In the genomic region with DNA sequence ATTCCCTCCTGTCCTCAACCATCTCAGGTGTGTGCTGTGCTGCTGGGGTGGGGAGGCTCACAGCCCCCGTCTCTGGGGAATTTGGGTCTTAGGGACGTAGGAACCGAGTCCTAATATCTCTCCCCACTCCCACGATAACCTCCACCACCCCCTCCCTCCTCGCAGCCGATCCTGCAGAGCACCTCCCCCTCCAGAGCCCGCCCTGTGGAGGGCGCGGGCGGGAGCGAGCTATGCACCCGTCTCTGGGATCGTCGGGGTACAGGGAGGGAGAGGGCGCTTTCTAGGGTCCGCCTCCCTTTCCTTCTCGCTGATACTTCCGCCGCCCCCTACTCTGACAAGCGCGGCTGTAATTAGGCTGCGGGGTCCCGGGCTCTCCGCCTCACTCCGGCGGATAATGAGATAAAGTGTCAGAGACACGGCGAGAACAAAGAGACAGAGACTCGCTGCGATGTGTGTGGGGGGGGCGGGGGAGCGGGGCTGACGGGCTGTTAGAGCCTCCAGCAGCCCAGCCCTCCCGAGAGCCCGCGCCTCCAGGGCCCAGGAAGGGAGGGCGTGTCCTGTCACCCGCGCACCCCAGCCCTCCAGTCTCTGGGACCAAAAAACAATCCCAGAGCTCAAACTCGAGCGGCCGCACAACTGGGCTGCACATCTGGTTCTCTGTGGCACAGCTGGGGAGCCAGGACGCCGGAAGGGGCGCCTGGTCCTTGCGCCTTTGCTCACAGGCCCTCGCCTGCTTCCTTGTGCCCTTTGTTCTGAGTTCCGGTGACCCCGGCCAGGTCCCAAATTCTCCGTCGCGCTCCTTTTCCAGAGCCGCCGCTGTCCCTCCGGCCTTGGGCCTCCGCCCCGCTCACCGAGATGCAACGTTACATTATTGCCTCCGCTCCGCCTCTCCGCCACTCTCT, we compare ENCODE assay signal across 9 cellular contexts. TPM values are rescaled to one million over a fixed set of nuclear protein-coding genes. Genes with fewer than 3 reads are reported as not detected.
DNase-seq lines count a peak whose midpoint lies in the region; ATAC-seq, FAIRE-seq and TF ChIP-seq lines count a peak whose summit lies in the region.
"Had no signal": no experiment of that assay in that cellular context is flagged by ENCODE, and none has a peak within 500 bp of the region (broad histone marks: within the 10 kb centered on the region; RNA-seq: fewer than 3 reads in every experiment).

No MANE protein-coding gene starts in this region.

- CTCF ChIA-PET in GM12878 (lab: Yijun Ruan, JAX), result interaction anchor here (0.6 to 10.7 kb wide), 8 partner anchors 10 to 455 kb away, joined by 3 to 271 read pairs (median 16); partner anchors contain the start of genes INHBE, OS9, SHMT2 and STAC3

- H3K14ac ChIP-seq in mesenchymal stem cell (ENCODE audit: low read length in 2 of 2), result no peak overlapping the region

- H3K27me3 ChIP-seq in GM12878 (replicated peaks in 1 of 2; ENCODE audit: control insufficient read depth in 2 of 2, insufficient read depth in 2 of 2, low read length in 1 of 2) (peaks cover 5 to 8% of the 10 kb centered on the region in 2 experiments; a peak in 3 of 4 replicates), mesenchymal stem cell (ENCODE audit: control insufficient read depth in 1 of 2, insufficient read depth in 1 of 2, low read length in 2 of 2) (peaks cover 39 to 72% of the 10 kb centered on the region in 2 experiments), vagina (peaks cover 15% of the 10 kb centered on the region)

- no peaks in the 10 kb centered on the region for H3K9me3 ChIP-seq in GM12878 (replicated peaks; ENCODE audit: control insufficient read depth, insufficient read depth, low read length)
- H3K9me3 ChIP-seq in mesenchymal stem cell (ENCODE audit: control insufficient read depth, low read length), result no peaks in the 10 kb centered on the region
- no peaks in the 10 kb centered on the region for H3K9me3 ChIP-seq in vagina
- H3K9me3 ChIP-seq: SJSA1 had no signal

- H3K27ac ChIP-seq in GM12878 (ENCODE audit: control insufficient read depth, insufficient read depth) (no peak overlapping the region), mesenchymal stem cell (ENCODE audit: low read length, poor library complexity, severe bottlenecking) (no peak overlapping the region), vagina (peak overlapping the region; percentile 48)
- H3K27ac ChIP-seq: SJSA1 had no signal

- intact Hi-C loops in GM12878 (cut with micrococcal nuclease; ENCODE audit: unreplicated experiment), result no loop called here
- intact Hi-C loops in vagina (cut with DNase I), result no loop called here

- WGBS in GM12878 (ENCODE audit: insufficient coverage, insufficient replicate concordance, low lambda C conversion rate, missing lambda C conversion rate), result 13% methylated on average over 54 of the region's 62 CpGs
- 2% methylated on average over 54 of the region's 62 CpGs for WGBS in mesenchymal stem cell

- no peak overlapping the region for H3K4ac ChIP-seq in mesenchymal stem cell (ENCODE audit: low read depth in 1 of 2, low read length in 2 of 2)

- H4K91ac ChIP-seq in mesenchymal stem cell (ENCODE audit: low read length), result no peak overlapping the region

- SMC1A ChIA-PET in GM12878 (lab: Charles Lee; ENCODE audit: uncharacterized antibody, unreplicated experiment), result interaction anchor here (2.2 to 8.1 kb wide), 2 partner anchors 9 to 24 kb away, joined by 11 to 55 read pairs; partner anchors contain the start of gene SHMT2

- TF ChIP-seq RAD21 in GM12878 (IDR thresholded peaks at IDR 0.05; ENCODE audit: insufficient read depth, low read depth, low read length), result no peak

- DNase-seq in GM03348 (ENCODE audit: low spot score) (peak; percentile 49), NCI-H1694 (lab: John Stamatoyannopoulos, UW) (peak; percentile 47), GM12878 (ENCODE audit: low read depth, low spot score) (no peak), mesenchymal stem cell (peak; percentile 38), vagina (ENCODE audit: extremely low spot score in 2 of 2) (no peak), inferior parietal cortex (ENCODE audit: extremely low spot score) (no peak)

- H2BK5ac ChIP-seq in mesenchymal stem cell (ENCODE audit: low read depth, low read length, poor library complexity, severe bottlenecking), result no peak overlapping the region

- ATAC-seq in GM12878, result peak; percentile 5
- no peak for ATAC-seq in HG02870 (IDR thresholded peaks at IDR 0.05; ENCODE audit: unreplicated experiment)
- ATAC-seq in GM18861 (IDR thresholded peaks at IDR 0.05; ENCODE audit: unreplicated experiment), result no peak

- H2BK15ac ChIP-seq in mesenchymal stem cell (ENCODE audit: low read depth, poor library complexity, severe bottlenecking), result no peak overlapping the region

- peak overlapping the region; percentile 93 for H4K8ac ChIP-seq in mesenchymal stem cell (ENCODE audit: low read length)

- BruUV-seq in GM12878 (replicated peaks; lab: Mats Ljungman, UMichigan), result no TSS peak

- no peak overlapping the region; the same call in 1 of the 2 replicates for H3K9ac ChIP-seq in GM12878 (ENCODE audit: control insufficient read depth, insufficient read depth, low read length)
- peak overlapping the region; percentile 69 for H3K9ac ChIP-seq in mesenchymal stem cell (ENCODE audit: low read length)

- no peak overlapping the region for H3K23ac ChIP-seq in mesenchymal stem cell (ENCODE audit: low read length in 2 of 2)

- peak overlapping the region in 1 of 2 experiments; percentile 37 for H3K18ac ChIP-seq in mesenchymal stem cell (ENCODE audit: low read depth in 1 of 2, low read length in 2 of 2)

- peaks cover 4% of the 10 kb centered on the region for H3K79me1 ChIP-seq in mesenchymal stem cell (replicated peaks; ENCODE audit: low read length, poor library complexity, severe bottlenecking)

- RAD21 ChIA-PET in GM12878 (lab: Charles Lee; ENCODE audit: unreplicated experiment), result interaction anchor here (0.6 to 14.4 kb wide), 8 partner anchors 8 to 223 kb away, joined by 3 to 85 read pairs (median 8); partner anchors contain the start of genes INHBE and SHMT2

- POLR2A ChIA-PET in GM12878 (lab: Charles Lee), result interaction anchor here (0.7 to 1.8 kb wide), 4 partner anchors 9 to 321 kb away, joined by 3 to 10 read pairs (median 6); partner anchors contain the start of genes SHMT2 and STAT6

- peaks cover 10% of the 10 kb centered on the region in 2 experiments; a peak in 3 of 4 replicates for H3K36me3 ChIP-seq in GM12878 (ENCODE audit: control insufficient read depth in 2 of 2, insufficient read depth in 2 of 2, low read length in 1 of 2)
- peaks cover 18 to 33% of the 10 kb centered on the region in 2 experiments for H3K36me3 ChIP-seq in mesenchymal stem cell (ENCODE audit: control insufficient read depth in 1 of 2, insufficient read depth in 2 of 2, low read depth in 1 of 2, low read length in 2 of 2)
- peaks cover 0 to 12% of the 10 kb centered on the region in 2 donors for H3K36me3 ChIP-seq in vagina

- H3K4me1 ChIP-seq in GM12878 (ENCODE audit: control insufficient read depth, insufficient read depth, low read length) (peaks cover 44% of the 10 kb centered on the region), mesenchymal stem cell (ENCODE audit: control insufficient read depth, insufficient read depth, low read depth, low read length) (peaks cover 48% of the 10 kb centered on the region), vagina (peaks cover 84% of the 10 kb centered on the region)

- TF ChIP-seq EP300 in GM12878 (IDR thresholded peaks at IDR 0.05; ENCODE audit: borderline replicate concordance in 1 of 2, control insufficient read depth in 1 of 2, low read depth in 2 of 2, low read length in 2 of 2), result no peak

- in situ Hi-C loops in GM12878 (cut with MboI), result no loop called here

- H3K79me2 ChIP-seq in GM12878 (ENCODE audit: control insufficient read depth, insufficient read depth, low read length), result no peaks in the 10 kb centered on the region

- no peak for FAIRE-seq in GM12878 (lab: Jason Lieb, UNC)

- TF ChIP-seq CTCF in GM12878 (IDR thresholded peaks at IDR 0.05 in 2 of 3, conservative IDR thresholded peaks at IDR 0.05 in 1 of 3; ENCODE audit: control insufficient read depth in 2 of 3, extremely low read depth in 1 of 3, insufficient read depth in 1 of 3, low read depth in 3 of 3, low read length in 3 of 3) (0 out of 6 replicates have a peak, but pooled peaks of 1 of the 3 experiments have one; percentile 0), vagina (IDR thresholded peaks at IDR 0.05) (no peak)

- no peak overlapping the region for H2BK120ac ChIP-seq in mesenchymal stem cell (ENCODE audit: low read depth, low read length)

- peak overlapping the region; percentile 93 for H3K4me2 ChIP-seq in GM12878 (ENCODE audit: control insufficient read depth, insufficient read depth)
- peak overlapping the region; percentile 84 for H3K4me2 ChIP-seq in mesenchymal stem cell (ENCODE audit: low read length, poor library complexity, severe bottlenecking)

- peak overlapping the region; percentile 85 for H2AFZ ChIP-seq in GM12878 (ENCODE audit: control insufficient read depth, low read depth, low read length)
- H2AFZ ChIP-seq in mesenchymal stem cell (ENCODE audit: low read depth, low read length), result peak overlapping the region; percentile 21

- no peak overlapping the region for H2AK5ac ChIP-seq in mesenchymal stem cell (ENCODE audit: low read length, severe bottlenecking)

- no peak overlapping the region for H2BK12ac ChIP-seq in mesenchymal stem cell (ENCODE audit: low read length in 2 of 2)

- TF ChIP-seq POLR2A in GM12878 (IDR thresholded peaks at IDR 0.05; ENCODE audit: low read depth, low read length) (no peak; the same call in 1 of the 2 replicates), vagina (IDR thresholded peaks at IDR 0.05) (no peak)

- 0 out of 2 replicates have a peak, but pooled peaks cover 2% of the 10 kb centered on the region for H4K20me1 ChIP-seq in GM12878 (ENCODE audit: control insufficient read depth, insufficient read depth)

- H3K4me3 ChIP-seq in GM12878 (peak overlapping the region; percentile 54), mesenchymal stem cell (ENCODE audit: insufficient read depth in 1 of 2, low read depth in 1 of 2, low read length in 2 of 2) (peak overlapping the region; percentile 23 to 81), vagina (peak overlapping the region; percentile 44 to 59)
- H3K4me3 ChIP-seq: SJSA1 had no signal

RNA-seq across cellular contexts. Expression of gene SHMT2, which starts 8.7 kb away (rescaled TPM):
- 103 and 117 TPM in 2 replicates for total RNA-seq in GM12878 (2013; cell fraction: nucleolus; rRNA removed)
- 247 and 292 TPM in 2 replicates for total RNA-seq in GM12878 (2014; rRNA removed)
- total RNA-seq in GM12878 (2014; rRNA removed; fragmentation: Illumina TruSeq; extraction: Trizol), result 147 and 158 TPM in 2 replicates
- 288 and 297 TPM in 2 replicates for total RNA-seq in GM12878 (2021)
- polyA plus RNA-seq in GM12878 (2011; ENCODE audit: low read depth), result 113 TPM
- 93.5 and 253 TPM in 2 replicates for polyA plus RNA-seq in GM12878 (2011; rRNA removed)
- polyA plus RNA-seq in GM12878 (2011; cell fraction: cytosol; rRNA removed), result 380 and 408 TPM in 2 replicates
- 498 and 628 TPM in 2 replicates for polyA plus RNA-seq in GM12878 (2011; cell fraction: nucleus; rRNA removed)
- polyA plus RNA-seq in GM12878 (2012), result 207 and 235 TPM in 2 replicates
- polyA plus RNA-seq in GM12878 (2014; fragmentation: Illumina TruSeq; extraction: Trizol), result 96.4 and 282 TPM in 2 replicates
- 10 to 100 TPM; 57.0 to 65.6 TPM for polyA plus RNA-seq in GM12878 (2014; fragmentation: Nextera tagmentation; extraction: Ambion mirVana)
- 193 and 221 TPM in 2 replicates for polyA plus RNA-seq in GM12878 (2014; rRNA removed)
- 100 to 1,000 TPM; 153 to 178 TPM for polyA plus RNA-seq in GM12878 (2016; fragmentation: Nextera tagmentation; extraction: Ambion mirVana)
- 217 and 275 TPM in 2 replicates for polyA minus RNA-seq in GM12878 (2011; rRNA and poly(A)+ RNA removed)
- polyA minus RNA-seq in GM12878 (2011; cell fraction: cytosol; rRNA and poly(A)+ RNA removed), result 110 and 146 TPM in 2 replicates
- polyA minus RNA-seq in GM12878 (2011; cell fraction: nucleus; rRNA and poly(A)+ RNA removed), result 118 and 173 TPM in 2 replicates
- polyA plus RNA-seq in mesenchymal stem cell (2013, experiment 1 of 2), result 196 TPM
- 196 TPM for polyA plus RNA-seq in mesenchymal stem cell (2013, experiment 2 of 2)
- 54.0 TPM for total RNA-seq in vagina

RNA-seq across cellular contexts. Expression of gene STAC3, which starts 12.8 kb away (rescaled TPM):
- 3.2 and 4.8 TPM in 2 replicates for total RNA-seq in GM12878 (2013; cell fraction: nucleolus; rRNA removed)
- total RNA-seq in GM12878 (2014; rRNA removed) (2.7 and 3.6 TPM in 2 replicates), GM12878 (2014; rRNA removed; fragmentation: Illumina TruSeq; extraction: Trizol) (3.3 and 4.0 TPM in 2 replicates), GM12878 (2021) (5.5 and 5.7 TPM in 2 replicates), vagina (0.74 TPM)
- 3.8 TPM for polyA plus RNA-seq in GM12878 (2011; ENCODE audit: low read depth)
- polyA plus RNA-seq in GM12878 (2011; rRNA removed) (8.8 and 10.4 TPM in 2 replicates), GM12878 (2014; fragmentation: Illumina TruSeq; extraction: Trizol) (9.8 and 9.9 TPM in 2 replicates), GM12878 (2014; fragmentation: Nextera tagmentation; extraction: Ambion mirVana) (under 1 TPM; 0.49 to 0.55 TPM), GM12878 (2014; rRNA removed) (8.3 and 9.4 TPM in 2 replicates), GM12878 (2016; fragmentation: Nextera tagmentation; extraction: Ambion mirVana) (1 to 10 TPM; 1.7 to 2.1 TPM)
- 7.2 and 7.5 TPM in 2 replicates for polyA plus RNA-seq in GM12878 (2011; cell fraction: cytosol; rRNA removed)
- 9.9 and 11.7 TPM in 2 replicates for polyA plus RNA-seq in GM12878 (2011; cell fraction: nucleus; rRNA removed)
- 6.6 and 7.7 TPM in 2 replicates for polyA plus RNA-seq in GM12878 (2012)
- 4.6 and 5.5 TPM in 2 replicates for polyA minus RNA-seq in GM12878 (2011; rRNA and poly(A)+ RNA removed)
- 3.5 and 3.9 TPM in 2 replicates for polyA minus RNA-seq in GM12878 (2011; cell fraction: cytosol; rRNA and poly(A)+ RNA removed)
- 2.2 and 2.3 TPM in 2 replicates for polyA minus RNA-seq in GM12878 (2011; cell fraction: nucleus; rRNA and poly(A)+ RNA removed)
- 0.61 TPM for polyA plus RNA-seq in mesenchymal stem cell (2013, experiment 1 of 2)
- polyA plus RNA-seq in mesenchymal stem cell (2013, experiment 2 of 2), result 0.21 TPM

RNA-seq across cellular contexts. Expression of gene NXPH4, which starts 21.6 kb away (rescaled TPM):
- 0.48 TPM in 1 of 2 replicates, not detected in the other for total RNA-seq in GM12878 (2013; cell fraction: nucleolus; rRNA removed)
- total RNA-seq in GM12878 (2014; rRNA removed) (not detected in 2 replicates), GM12878 (2014; rRNA removed; fragmentation: Illumina TruSeq; extraction: Trizol) (not detected in 2 replicates), GM12878 (2021) (0.19 and 0.26 TPM in 2 replicates), vagina (3.2 TPM)
- not detected for polyA plus RNA-seq in GM12878 (2011; ENCODE audit: low read depth)
- polyA plus RNA-seq in GM12878 (2011; rRNA removed) (not detected in 2 replicates), GM12878 (2014; fragmentation: Illumina TruSeq; extraction: Trizol) (0.03 TPM in 1 of 2 replicates, not detected in the other), GM12878 (2014; fragmentation: Nextera tagmentation; extraction: Ambion mirVana) (not detected), GM12878 (2014; rRNA removed) (not detected in 2 replicates), GM12878 (2016; fragmentation: Nextera tagmentation; extraction: Ambion mirVana) (not detected)
- 0.12 TPM in 1 of 2 replicates, not detected in the other for polyA plus RNA-seq in GM12878 (2011; cell fraction: cytosol; rRNA removed)
- polyA plus RNA-seq in GM12878 (2011; cell fraction: nucleus; rRNA removed), result 0.29 and 0.58 TPM in 2 replicates
- 0.46 and 0.54 TPM in 2 replicates for polyA plus RNA-seq in GM12878 (2012)
- not detected in 2 replicates for polyA minus RNA-seq in GM12878 (2011; rRNA and poly(A)+ RNA removed)
- not detected in 2 replicates for polyA minus RNA-seq in GM12878 (2011; cell fraction: cytosol; rRNA and poly(A)+ RNA removed)
- not detected in 2 replicates for polyA minus RNA-seq in GM12878 (2011; cell fraction: nucleus; rRNA and poly(A)+ RNA removed)
- 1.8 TPM for polyA plus RNA-seq in mesenchymal stem cell (2013, experiment 1 of 2)
- polyA plus RNA-seq in mesenchymal stem cell (2013, experiment 2 of 2), result 1.6 TPM

Comparison
In these comparisons a context has a peak if more than half of its experiments do, and no peak if none do; other contexts are left out.
1. DNase-seq: peak in GM03348 (single experiment), NCI-H1694 (single experiment) and mesenchymal stem cell (single experiment); none in GM12878 (single experiment), vagina (0 of 2) and inferior parietal cortex (single experiment).
2. Peak in every context shown above with its lines, with median percentiles within 50 percentile points of each other: H3K4me3 ChIP-seq.